9 cellular contexts compared by ENCODE assay signal in the genomic region with DNA sequence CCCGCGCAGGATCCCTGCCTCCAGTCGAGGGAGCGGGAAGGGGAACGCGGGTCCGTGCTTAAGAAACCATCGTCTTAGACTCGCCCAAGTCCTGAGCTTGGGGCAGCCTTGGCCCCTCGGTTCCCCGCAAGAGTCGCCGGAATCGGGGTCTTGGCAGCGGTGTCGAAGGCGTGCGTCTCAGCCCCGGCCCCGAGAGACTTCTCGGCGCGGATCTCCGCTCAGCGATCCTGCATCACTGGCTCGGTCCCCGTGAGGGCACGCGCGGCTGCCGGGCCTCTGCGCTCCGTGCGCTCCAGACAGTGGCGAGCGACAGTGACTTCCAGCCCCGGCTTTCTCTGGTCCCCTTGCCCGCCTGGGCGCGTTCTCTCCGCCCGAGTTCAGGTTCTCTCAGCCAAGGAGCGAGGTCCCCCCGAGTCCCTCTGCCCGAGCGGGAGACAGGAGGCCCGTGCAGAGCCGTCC.
DNase-seq lines count a peak whose midpoint lies in the region; TF ChIP-seq lines count a peak whose summit lies in the region.
"Had no signal": no experiment of that assay in that cellular context is flagged by ENCODE, and none has a peak within 500 bp of the region (broad histone marks: within the 10 kb centered on the region; RNA-seq: fewer than 3 reads in every experiment).

No MANE protein-coding gene starts in this region.

- H3K27ac Mint-ChIP-seq in activated naive CD8-positive, alpha-beta T cell = no peak overlapping the region

- H3K27me3 ChIP-seq in iPS-15b (ENCODE audit: control insufficient read depth, insufficient read depth, low read length) = peaks cover 15% of the 10 kb centered on the region

- H3K36me3 ChIP-seq in iPS-15b (ENCODE audit: control insufficient read depth, insufficient read depth, low read length) = peaks cover 4% of the 10 kb centered on the region

- no peaks in the 10 kb centered on the region for H3K9me3 ChIP-seq in iPS-15b (ENCODE audit: control insufficient read depth, insufficient read depth, low read length)

- H3K27ac ChIP-seq in skin epidermis = peak overlapping the region in 13 of 21 experiments; percentile 9 to 70 (median 38)

- H3K4me3 ChIP-seq in HFF-Myc (replicated peaks; ENCODE audit: low read depth, low read length) (peak overlapping the region; percentile 87), iPS-15b (ENCODE audit: low read depth, low read length) (peak overlapping the region; percentile 72), skin epidermis (peak overlapping the region; percentile 34 to 50 (median 39))

- H3K9ac ChIP-seq in iPS-15b (ENCODE audit: low read depth, low read length) = peak overlapping the region; percentile 60

- H3K36me3 Mint-ChIP-seq in activated naive CD8-positive, alpha-beta T cell = no peaks in the 10 kb centered on the region

- no peak for DNase-seq in HFF-Myc (ENCODE audit: extremely low read depth, low read depth)
- no peak for DNase-seq in GM13977 (ENCODE audit: low spot score)
- DNase-seq in NK-92 treated with Interleukin-12 subunit alpha and Interleukin-12 subunit beta, amount 100 ng/mL, for 24 hours (lab: John Stamatoyannopoulos, UW) = no peak
- DNase-seq in NCI-H82 (lab: John Stamatoyannopoulos, UW) = no peak
- DNase-seq in SKM-1 (lab: John Stamatoyannopoulos, UW; ENCODE audit: unreplicated experiment) = no peak
- DNase-seq: head of caudate nucleus had no signal

- H3K27me3 Mint-ChIP-seq in activated naive CD8-positive, alpha-beta T cell = peaks cover 40% of the 10 kb centered on the region

- in situ Hi-C loops in GM13977 (cut with MboI; ENCODE audit: low pct_unique_long_range_greater_than_20kb, low sequenced_read_pairs, unreplicated experiment) = no loop called here

- H3K9me3 Mint-ChIP-seq in activated naive CD8-positive, alpha-beta T cell (ENCODE audit: low read depth) = no peaks in the 10 kb centered on the region

- peaks cover 5% of the 10 kb centered on the region for H3K4me1 ChIP-seq in iPS-15b (ENCODE audit: control insufficient read depth, insufficient read depth, low read length)

- TF ChIP-seq CTCF in HFF-Myc (IDR thresholded peaks at IDR 0.05; ENCODE audit: low read depth, low read length, missing control alignments) (no peak), GM13977 (IDR thresholded peaks at IDR 0.05; ENCODE audit: extremely low read depth, insufficient read depth, missing control alignments) (no peak)

- H3K4me3 Mint-ChIP-seq in activated naive CD8-positive, alpha-beta T cell = peak overlapping the region; percentile 32

- peaks cover 13% of the 10 kb centered on the region for H3K4me1 Mint-ChIP-seq in activated naive CD8-positive, alpha-beta T cell (ENCODE audit: low read depth)
